1 cellular context compared by ENCODE assay signal in the genomic region with DNA sequence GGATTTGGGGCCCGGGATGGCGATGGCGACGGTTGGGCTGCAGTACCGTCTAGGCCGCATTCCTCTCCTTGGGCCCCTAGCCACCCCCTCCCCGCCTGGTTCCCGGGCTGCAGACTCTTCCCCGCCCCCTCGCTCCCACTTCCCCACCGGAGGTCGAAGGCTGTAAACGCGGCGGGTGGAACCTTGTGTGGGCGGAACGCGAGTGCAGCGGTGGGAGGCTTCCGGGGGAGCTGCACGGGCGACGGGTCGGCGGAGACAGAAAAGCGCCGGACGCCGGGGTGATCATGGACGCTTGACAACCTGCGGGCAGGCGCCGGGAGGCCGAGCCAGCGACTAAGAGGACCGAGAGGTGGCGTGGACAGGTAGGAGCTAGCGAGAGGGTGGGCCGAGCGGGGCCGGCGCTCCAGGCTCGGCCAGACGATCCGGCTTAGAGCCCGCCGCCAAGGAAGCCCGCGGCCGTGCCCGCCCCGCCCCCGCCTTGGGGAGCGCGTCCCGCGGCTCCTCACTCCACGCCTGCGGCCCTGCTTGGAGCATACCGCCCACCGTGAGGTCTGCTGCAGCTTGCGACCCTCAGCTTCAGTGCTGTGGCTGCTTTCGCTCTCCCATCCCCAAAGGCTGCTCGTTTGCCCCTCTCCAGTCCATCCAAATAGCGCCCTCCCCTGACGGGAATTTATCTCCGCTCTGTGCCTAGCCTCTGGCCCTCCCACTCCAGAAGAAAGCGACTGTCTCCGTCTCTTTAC.
TF ChIP-seq lines count a peak whose summit lies in the region.

A gene (plus strand): TSS at position 269 of the 740 bp plus-strand sequence. CDS start 2,126 bp downstream, outside the sequence.

TF ChIP-seq in HepG2, 621 proteins besides CTCF, POLR2A, EP300 and RAD21 (continued from another document and continues in another):
- TF ChIP-seq, protein P1, sequence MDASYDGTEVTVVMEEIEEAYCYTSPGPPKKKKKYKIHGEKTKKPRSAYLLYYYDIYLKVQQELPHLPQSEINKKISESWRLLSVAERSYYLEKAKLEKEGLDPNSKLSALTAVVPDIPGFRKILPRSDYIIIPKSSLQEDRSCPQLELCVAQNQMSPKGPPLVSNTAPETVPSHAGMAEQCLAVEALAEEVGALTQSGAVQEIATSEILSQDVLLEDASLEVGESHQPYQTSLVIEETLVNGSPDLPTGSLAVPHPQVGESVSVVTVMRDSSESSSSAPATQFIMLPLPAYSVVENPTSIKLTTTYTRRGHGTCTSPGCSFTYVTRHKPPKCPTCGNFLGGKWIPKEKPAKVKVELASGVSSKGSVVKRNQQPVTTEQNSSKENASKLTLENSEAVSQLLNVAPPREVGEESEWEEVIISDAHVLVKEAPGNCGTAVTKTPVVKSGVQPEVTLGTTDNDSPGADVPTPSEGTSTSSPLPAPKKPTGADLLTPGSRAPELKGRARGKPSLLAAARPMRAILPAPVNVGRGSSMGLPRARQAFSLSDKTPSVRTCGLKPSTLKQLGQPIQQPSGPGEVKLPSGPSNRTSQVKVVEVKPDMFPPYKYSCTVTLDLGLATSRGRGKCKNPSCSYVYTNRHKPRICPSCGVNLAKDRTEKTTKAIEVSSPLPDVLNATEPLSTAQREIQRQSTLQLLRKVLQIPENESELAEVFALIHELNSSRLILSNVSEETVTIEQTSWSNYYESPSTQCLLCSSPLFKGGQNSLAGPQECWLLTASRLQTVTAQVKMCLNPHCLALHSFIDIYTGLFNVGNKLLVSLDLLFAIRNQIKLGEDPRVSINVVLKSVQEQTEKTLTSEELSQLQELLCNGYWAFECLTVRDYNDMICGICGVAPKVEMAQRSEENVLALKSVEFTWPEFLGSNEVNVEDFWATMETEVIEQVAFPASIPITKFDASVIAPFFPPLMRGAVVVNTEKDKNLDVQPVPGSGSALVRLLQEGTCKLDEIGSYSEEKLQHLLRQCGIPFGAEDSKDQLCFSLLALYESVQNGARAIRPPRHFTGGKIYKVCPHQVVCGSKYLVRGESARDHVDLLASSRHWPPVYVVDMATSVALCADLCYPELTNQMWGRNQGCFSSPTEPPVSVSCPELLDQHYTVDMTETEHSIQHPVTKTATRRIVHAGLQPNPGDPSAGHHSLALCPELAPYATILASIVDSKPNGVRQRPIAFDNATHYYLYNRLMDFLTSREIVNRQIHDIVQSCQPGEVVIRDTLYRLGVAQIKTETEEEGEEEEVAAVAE (CRISPR knock-in tag; IDR thresholded peaks at IDR 0.05; ENCODE audit: borderline replicate concordance) = peak; percentile 93
- TF ChIP-seq KLF9 (CRISPR knock-in tag; IDR thresholded peaks at IDR 0.05; ENCODE audit: low read depth) = 0 out of 2 replicates have a peak, but pooled peaks have one; percentile 77
- peak; percentile 92; the same call in 1 of the 2 replicates for TF ChIP-seq ZIK1 (CRISPR knock-in tag; IDR thresholded peaks at IDR 0.05; ENCODE audit: borderline replicate concordance, low read depth)
- TF ChIP-seq FIP1L1 (IDR thresholded peaks at IDR 0.05; ENCODE audit: borderline replicate concordance, insufficient read depth, low read depth, low read length) = no peak; the same call in 1 of the 2 replicates
- no peak; the same call in 1 of the 2 replicates for TF ChIP-seq ISX (CRISPR knock-in tag; conservative IDR thresholded peaks at IDR 0.05)
- TF ChIP-seq ZSCAN25 (CRISPR knock-in tag; IDR thresholded peaks at IDR 0.05) = peak; percentile 81
- peak; percentile 85 for TF ChIP-seq ESRRA (CRISPR knock-in tag; IDR thresholded peaks at IDR 0.05; ENCODE audit: low read depth)
- no peak for TF ChIP-seq SMARCC2 (IDR thresholded peaks at IDR 0.05)
- TF ChIP-seq KDM1A (CRISPR knock-in tag; IDR thresholded peaks at IDR 0.05) = no peak
- peak; percentile 53; the same call in 1 of the 2 replicates for TF ChIP-seq CEBPG (CRISPR knock-in tag; IDR thresholded peaks at IDR 0.05)
- TF ChIP-seq ZNF556 (CRISPR knock-in tag; IDR thresholded peaks at IDR 0.05; ENCODE audit: borderline replicate concordance) = peak; percentile 100
- peak; percentile 71; the same call in 1 of the 2 replicates for TF ChIP-seq ZBTB3 (CRISPR knock-in tag; IDR thresholded peaks at IDR 0.05; ENCODE audit: borderline replicate concordance, low read depth)
- TF ChIP-seq ZNF121 (CRISPR knock-in tag; IDR thresholded peaks at IDR 0.05) = peak; percentile 58
- peak; percentile 92; the same call in 1 of the 2 replicates for TF ChIP-seq KLF11 (CRISPR knock-in tag; IDR thresholded peaks at IDR 0.05)
- TF ChIP-seq MIER3 (CRISPR knock-in tag; IDR thresholded peaks at IDR 0.05; ENCODE audit: borderline replicate concordance) = peak; percentile 97
- TF ChIP-seq MED8 (CRISPR knock-in tag; IDR thresholded peaks at IDR 0.05; ENCODE audit: insufficient replicate concordance) = peak; percentile 97
- peak; percentile 95 for TF ChIP-seq NCOA1 (CRISPR knock-in tag; IDR thresholded peaks at IDR 0.05)
- TF ChIP-seq, protein P2, sequence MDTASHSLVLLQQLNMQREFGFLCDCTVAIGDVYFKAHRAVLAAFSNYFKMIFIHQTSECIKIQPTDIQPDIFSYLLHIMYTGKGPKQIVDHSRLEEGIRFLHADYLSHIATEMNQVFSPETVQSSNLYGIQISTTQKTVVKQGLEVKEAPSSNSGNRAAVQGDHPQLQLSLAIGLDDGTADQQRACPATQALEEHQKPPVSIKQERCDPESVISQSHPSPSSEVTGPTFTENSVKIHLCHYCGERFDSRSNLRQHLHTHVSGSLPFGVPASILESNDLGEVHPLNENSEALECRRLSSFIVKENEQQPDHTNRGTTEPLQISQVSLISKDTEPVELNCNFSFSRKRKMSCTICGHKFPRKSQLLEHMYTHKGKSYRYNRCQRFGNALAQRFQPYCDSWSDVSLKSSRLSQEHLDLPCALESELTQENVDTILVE (CRISPR knock-in tag; IDR thresholded peaks at IDR 0.05) = peak; percentile 97
- TF ChIP-seq ZNF879 (CRISPR knock-in tag; IDR thresholded peaks at IDR 0.05) = no peak
- TF ChIP-seq, protein P3, sequence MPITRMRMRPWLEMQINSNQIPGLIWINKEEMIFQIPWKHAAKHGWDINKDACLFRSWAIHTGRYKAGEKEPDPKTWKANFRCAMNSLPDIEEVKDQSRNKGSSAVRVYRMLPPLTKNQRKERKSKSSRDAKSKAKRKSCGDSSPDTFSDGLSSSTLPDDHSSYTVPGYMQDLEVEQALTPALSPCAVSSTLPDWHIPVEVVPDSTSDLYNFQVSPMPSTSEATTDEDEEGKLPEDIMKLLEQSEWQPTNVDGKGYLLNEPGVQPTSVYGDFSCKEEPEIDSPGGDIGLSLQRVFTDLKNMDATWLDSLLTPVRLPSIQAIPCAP (CRISPR knock-in tag; IDR thresholded peaks at IDR 0.05; ENCODE audit: low read depth) = peak; percentile 81; the same call in 1 of the 2 replicates
- peak; percentile 96; the same call in 1 of the 2 replicates for TF ChIP-seq ZNF790 (CRISPR knock-in tag; IDR thresholded peaks at IDR 0.05; ENCODE audit: borderline replicate concordance)
- no peak for TF ChIP-seq NBN (conservative IDR thresholded peaks at IDR 0.05)
- TF ChIP-seq, protein P4, sequence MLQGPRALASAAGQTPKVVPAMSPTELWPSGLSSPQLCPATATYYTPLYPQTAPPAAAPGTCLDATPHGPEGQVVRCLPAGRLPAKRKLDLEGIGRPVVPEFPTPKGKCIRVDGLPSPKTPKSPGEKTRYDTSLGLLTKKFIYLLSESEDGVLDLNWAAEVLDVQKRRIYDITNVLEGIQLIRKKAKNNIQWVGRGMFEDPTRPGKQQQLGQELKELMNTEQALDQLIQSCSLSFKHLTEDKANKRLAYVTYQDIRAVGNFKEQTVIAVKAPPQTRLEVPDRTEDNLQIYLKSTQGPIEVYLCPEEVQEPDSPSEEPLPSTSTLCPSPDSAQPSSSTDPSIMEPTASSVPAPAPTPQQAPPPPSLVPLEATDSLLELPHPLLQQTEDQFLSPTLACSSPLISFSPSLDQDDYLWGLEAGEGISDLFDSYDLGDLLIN (CRISPR knock-in tag; IDR thresholded peaks at IDR 0.05; ENCODE audit: borderline replicate concordance) = no peak
- peak in 1 of 2 experiments; percentile 100; a peak in 2 of 4 replicates for TF ChIP-seq KLF16 (CRISPR knock-in tag; IDR thresholded peaks at IDR 0.05)
- TF ChIP-seq KLF15 (CRISPR knock-in tag; IDR thresholded peaks at IDR 0.05; ENCODE audit: borderline replicate concordance) = peak; percentile 89; the same call in 1 of the 2 replicates
- TF ChIP-seq, protein P5, sequence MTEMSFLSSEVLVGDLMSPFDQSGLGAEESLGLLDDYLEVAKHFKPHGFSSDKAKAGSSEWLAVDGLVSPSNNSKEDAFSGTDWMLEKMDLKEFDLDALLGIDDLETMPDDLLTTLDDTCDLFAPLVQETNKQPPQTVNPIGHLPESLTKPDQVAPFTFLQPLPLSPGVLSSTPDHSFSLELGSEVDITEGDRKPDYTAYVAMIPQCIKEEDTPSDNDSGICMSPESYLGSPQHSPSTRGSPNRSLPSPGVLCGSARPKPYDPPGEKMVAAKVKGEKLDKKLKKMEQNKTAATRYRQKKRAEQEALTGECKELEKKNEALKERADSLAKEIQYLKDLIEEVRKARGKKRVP (CRISPR knock-in tag; IDR thresholded peaks at IDR 0.05) = peak in 1 of 2 experiments; percentile 78; a peak in 2 of 4 replicates
- peak; percentile 96 for TF ChIP-seq TBX2 (CRISPR knock-in tag; IDR thresholded peaks at IDR 0.05; ENCODE audit: borderline replicate concordance)
- TF ChIP-seq, protein P6, sequence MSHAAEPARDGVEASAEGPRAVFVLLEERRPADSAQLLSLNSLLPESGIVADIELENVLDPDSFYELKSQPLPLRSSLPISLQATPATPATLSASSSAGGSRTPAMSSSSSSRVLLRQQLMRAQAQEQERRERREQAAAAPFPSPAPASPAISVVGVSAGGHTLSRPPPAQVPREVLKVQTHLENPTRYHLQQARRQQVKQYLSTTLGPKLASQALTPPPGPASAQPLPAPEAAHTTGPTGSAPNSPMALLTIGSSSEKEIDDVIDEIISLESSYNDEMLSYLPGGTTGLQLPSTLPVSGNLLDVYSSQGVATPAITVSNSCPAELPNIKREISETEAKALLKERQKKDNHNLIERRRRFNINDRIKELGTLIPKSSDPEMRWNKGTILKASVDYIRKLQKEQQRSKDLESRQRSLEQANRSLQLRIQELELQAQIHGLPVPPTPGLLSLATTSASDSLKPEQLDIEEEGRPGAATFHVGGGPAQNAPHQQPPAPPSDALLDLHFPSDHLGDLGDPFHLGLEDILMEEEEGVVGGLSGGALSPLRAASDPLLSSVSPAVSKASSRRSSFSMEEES (CRISPR knock-in tag; IDR thresholded peaks at IDR 0.05) = peak; percentile 79
- TF ChIP-seq ZFP41 (CRISPR knock-in tag; IDR thresholded peaks at IDR 0.05; ENCODE audit: borderline replicate concordance) = peak; percentile 84; the same call in 1 of the 2 replicates
- peak; percentile 67; the same call in 1 of the 2 replicates for TF ChIP-seq SSRP1 (CRISPR knock-in tag; IDR thresholded peaks at IDR 0.05)
- TF ChIP-seq, protein P7, sequence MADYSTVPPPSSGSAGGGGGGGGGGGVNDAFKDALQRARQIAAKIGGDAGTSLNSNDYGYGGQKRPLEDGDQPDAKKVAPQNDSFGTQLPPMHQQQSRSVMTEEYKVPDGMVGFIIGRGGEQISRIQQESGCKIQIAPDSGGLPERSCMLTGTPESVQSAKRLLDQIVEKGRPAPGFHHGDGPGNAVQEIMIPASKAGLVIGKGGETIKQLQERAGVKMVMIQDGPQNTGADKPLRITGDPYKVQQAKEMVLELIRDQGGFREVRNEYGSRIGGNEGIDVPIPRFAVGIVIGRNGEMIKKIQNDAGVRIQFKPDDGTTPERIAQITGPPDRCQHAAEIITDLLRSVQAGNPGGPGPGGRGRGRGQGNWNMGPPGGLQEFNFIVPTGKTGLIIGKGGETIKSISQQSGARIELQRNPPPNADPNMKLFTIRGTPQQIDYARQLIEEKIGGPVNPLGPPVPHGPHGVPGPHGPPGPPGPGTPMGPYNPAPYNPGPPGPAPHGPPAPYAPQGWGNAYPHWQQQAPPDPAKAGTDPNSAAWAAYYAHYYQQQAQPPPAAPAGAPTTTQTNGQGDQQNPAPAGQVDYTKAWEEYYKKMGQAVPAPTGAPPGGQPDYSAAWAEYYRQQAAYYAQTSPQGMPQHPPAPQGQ (CRISPR knock-in tag; IDR thresholded peaks at IDR 0.05; ENCODE audit: borderline replicate concordance) = no peak
- no peak for TF ChIP-seq ZNF737 (CRISPR knock-in tag; IDR thresholded peaks at IDR 0.05; ENCODE audit: borderline replicate concordance)
- TF ChIP-seq, protein P8, sequence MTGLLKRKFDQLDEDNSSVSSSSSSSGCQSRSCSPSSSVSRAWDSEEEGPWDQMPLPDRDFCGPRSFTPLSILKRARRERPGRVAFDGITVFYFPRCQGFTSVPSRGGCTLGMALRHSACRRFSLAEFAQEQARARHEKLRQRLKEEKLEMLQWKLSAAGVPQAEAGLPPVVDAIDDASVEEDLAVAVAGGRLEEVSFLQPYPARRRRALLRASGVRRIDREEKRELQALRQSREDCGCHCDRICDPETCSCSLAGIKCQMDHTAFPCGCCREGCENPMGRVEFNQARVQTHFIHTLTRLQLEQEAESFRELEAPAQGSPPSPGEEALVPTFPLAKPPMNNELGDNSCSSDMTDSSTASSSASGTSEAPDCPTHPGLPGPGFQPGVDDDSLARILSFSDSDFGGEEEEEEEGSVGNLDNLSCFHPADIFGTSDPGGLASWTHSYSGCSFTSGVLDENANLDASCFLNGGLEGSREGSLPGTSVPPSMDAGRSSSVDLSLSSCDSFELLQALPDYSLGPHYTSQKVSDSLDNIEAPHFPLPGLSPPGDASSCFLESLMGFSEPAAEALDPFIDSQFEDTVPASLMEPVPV (CRISPR knock-in tag; IDR thresholded peaks at IDR 0.05) = peak; percentile 97
- TF ChIP-seq, protein P9, sequence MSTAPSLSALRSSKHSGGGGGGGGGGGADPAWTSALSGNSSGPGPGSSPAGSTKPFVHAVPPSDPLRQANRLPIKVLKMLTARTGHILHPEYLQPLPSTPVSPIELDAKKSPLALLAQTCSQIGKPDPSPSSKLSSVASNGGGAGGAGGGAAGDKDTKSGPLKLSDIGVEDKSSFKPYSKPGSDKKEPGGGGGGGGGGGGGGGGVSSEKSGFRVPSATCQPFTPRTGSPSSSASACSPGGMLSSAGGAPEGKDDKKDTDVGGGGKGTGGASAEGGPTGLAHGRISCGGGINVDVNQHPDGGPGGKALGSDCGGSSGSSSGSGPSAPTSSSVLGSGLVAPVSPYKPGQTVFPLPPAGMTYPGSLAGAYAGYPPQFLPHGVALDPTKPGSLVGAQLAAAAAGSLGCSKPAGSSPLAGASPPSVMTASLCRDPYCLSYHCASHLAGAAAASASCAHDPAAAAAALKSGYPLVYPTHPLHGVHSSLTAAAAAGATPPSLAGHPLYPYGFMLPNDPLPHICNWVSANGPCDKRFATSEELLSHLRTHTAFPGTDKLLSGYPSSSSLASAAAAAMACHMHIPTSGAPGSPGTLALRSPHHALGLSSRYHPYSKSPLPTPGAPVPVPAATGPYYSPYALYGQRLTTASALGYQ (CRISPR knock-in tag; IDR thresholded peaks at IDR 0.05) = peak; percentile 68; the same call in 1 of the 2 replicates
- TF ChIP-seq, protein P10, sequence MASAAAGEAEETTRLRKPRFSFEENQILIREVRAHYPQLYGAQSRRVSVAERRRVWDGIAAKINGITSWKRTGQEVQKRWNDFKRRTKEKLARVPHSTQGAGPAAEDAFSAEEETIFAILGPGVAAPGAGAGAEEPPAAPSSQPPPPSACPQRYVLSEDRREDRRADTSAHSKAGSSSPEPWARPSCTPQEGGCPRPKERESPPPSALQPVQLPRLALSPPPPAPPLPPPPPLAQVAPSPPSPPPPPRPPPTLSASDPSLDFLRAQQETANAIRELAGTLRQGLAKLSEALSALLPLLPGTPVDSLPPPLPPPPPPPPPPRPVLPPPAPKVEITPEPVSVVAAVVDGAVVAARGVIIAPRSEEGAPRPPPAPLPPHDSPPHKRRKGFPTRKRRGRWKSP (CRISPR knock-in tag; IDR thresholded peaks at IDR 0.05) = peak; percentile 93
- peak; percentile 89 for TF ChIP-seq ZNF143 (CRISPR knock-in tag; IDR thresholded peaks at IDR 0.05)
